25 cellular contexts compared by ENCODE assay signal in the genomic region with DNA sequence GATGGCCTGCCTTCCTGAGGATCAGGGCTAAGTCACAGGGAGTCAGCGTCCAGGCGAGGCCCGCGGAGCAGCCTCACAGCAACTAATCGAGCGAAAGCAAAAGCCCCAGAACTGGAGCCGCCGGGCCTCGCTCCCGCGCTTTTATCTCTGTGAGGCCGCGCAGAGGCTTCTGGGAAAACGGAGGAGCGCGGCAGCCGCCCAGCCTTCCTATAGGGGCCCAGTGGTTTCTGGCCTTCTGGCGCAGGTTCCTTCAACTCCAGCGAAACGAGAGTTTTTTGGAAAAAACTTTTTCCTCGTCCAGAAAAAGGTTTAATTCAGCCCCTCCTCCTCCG. TPM values are rescaled to one million over a fixed set of nuclear protein-coding genes. Genes with fewer than 3 reads are reported as not detected.
DNase-seq lines count a peak whose midpoint lies in the region; ATAC-seq and TF ChIP-seq lines count a peak whose summit lies in the region.
"Had no signal": no experiment of that assay in that cellular context is flagged by ENCODE, and none has a peak within 500 bp of the region (broad histone marks: within the 10 kb centered on the region; RNA-seq: fewer than 3 reads in every experiment).

A gene with protein sequence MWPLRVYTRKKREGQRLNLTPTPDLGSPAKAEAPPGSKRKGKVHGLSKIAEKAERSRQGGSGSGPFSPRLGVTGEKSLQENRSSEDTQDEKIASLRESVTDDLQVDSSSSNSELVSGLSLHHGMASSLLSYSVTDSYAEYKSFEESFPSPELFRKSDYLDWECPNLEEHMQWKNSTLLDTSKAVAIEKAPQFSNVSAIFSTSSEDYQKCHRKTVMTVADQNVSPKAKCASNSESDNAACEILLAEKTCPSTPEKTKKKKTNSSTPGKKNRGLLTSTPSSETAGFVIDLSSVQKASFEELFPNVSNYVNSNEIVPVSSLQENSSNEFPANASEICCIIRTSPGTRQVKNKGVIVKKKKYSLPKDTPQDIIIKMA (minus strand): TSS at position 113 of the 332 bp plus-strand sequence. CDS start 158 bp downstream, outside the sequence.

- no peaks in the 10 kb centered on the region for H3K9me3 ChIP-seq in neuronal stem cell (replicated peaks in 1 of 2; ENCODE audit: control insufficient read depth in 2 of 2, insufficient read depth in 1 of 2, low read depth in 1 of 2, low read length in 2 of 2)
- H3K9me3 ChIP-seq: A549, BE2C, Caco-2, SJSA1 had no signal

- no peak within 1 kb of the TSS for H3K4me3 ChIP-seq in neuronal stem cell (ENCODE audit: low read length in 2 of 2)
- H3K4me3 ChIP-seq: A549, SJSA1 had no signal

- ATAC-seq in left ventricle myocardium superior (no peak), WTC11 (peak; percentile 49), HG03457 (IDR thresholded peaks at IDR 0.05; ENCODE audit: unreplicated experiment) (no peak)
- no peak for ATAC-seq in activated naive CD8-positive, alpha-beta T cell treated with anti-CD3 and anti-CD28 coated beads, Interleukin-2, amount 50 U/mL, for 24 hours
- ATAC-seq: A549, HCT116, Right ventricle myocardium inferior had no signal

- H2BK15ac ChIP-seq in neuronal stem cell (ENCODE audit: low read length): no peak within 1 kb of the TSS

- no peak within 1 kb of the TSS for H3K27ac ChIP-seq in neuronal stem cell (replicated peaks; ENCODE audit: low read length)
- H3K27ac ChIP-seq: A549, SJSA1 had no signal

- no peak within 1 kb of the TSS for H2BK120ac ChIP-seq in neuronal stem cell (ENCODE audit: low read depth, low read length)

- H3K27ac Mint-ChIP-seq in WTC11: no peak within 1 kb of the TSS
- H3K27ac Mint-ChIP-seq in activated naive CD8-positive, alpha-beta T cell treated with anti-CD3 and anti-CD28 coated beads, Interleukin-2, amount 50 U/mL, for 24 hours: no peak within 1 kb of the TSS
- H3K27ac Mint-ChIP-seq: CD4-positive, alpha-beta memory T cell had no signal

- no peaks in the 10 kb centered on the region for H3K36me3 ChIP-seq in neuronal stem cell (replicated peaks in 1 of 2; ENCODE audit: control insufficient read depth in 2 of 2, insufficient read depth in 2 of 2, low read length in 2 of 2)
- H3K36me3 ChIP-seq: BE2C, SJSA1 had no signal

- H3K9me3 Mint-ChIP-seq in WTC11: no peaks in the 10 kb centered on the region
- H3K9me3 Mint-ChIP-seq in activated naive CD8-positive, alpha-beta T cell treated with anti-CD3 and anti-CD28 coated beads, Interleukin-2, amount 50 U/mL, for 24 hours: no peaks in the 10 kb centered on the region
- H3K9me3 Mint-ChIP-seq: CD4-positive, alpha-beta memory T cell had no signal

- H2AFZ ChIP-seq in neuronal stem cell (ENCODE audit: low read length): no peak within 1 kb of the TSS

- no peak within 1 kb of the TSS for H3K14ac ChIP-seq in neuronal stem cell (ENCODE audit: low read length)

- H2AK5ac ChIP-seq in neuronal stem cell (ENCODE audit: low read depth, low read length): no peak within 1 kb of the TSS

- H3K4ac ChIP-seq in neuronal stem cell (ENCODE audit: low read length): no peak within 1 kb of the TSS

- H3K36me3 Mint-ChIP-seq in WTC11: no peaks in the 10 kb centered on the region
- H3K36me3 Mint-ChIP-seq in activated naive CD8-positive, alpha-beta T cell treated with anti-CD3 and anti-CD28 coated beads, Interleukin-2, amount 50 U/mL, for 24 hours (ENCODE audit: low read depth): peaks cover 2% of the 10 kb centered on the region

- H3K18ac ChIP-seq in neuronal stem cell (ENCODE audit: low read length): peak within 1 kb of the TSS; percentile 59

- intact Hi-C loops in left ventricle myocardium superior (cut with micrococcal nuclease) (no loop called here), cardiac septum (cut with DNase I) (no loop called here)

- H3K79me1 ChIP-seq in neuronal stem cell (ENCODE audit: low read depth, low read length): no peaks in the 10 kb centered on the region

- no peak within 1 kb of the TSS for H3K23ac ChIP-seq in neuronal stem cell (ENCODE audit: low read depth, low read length, poor library complexity)

- no CpG with 5 or more reads among the region's 22 CpGs for WGBS in neuronal stem cell (ENCODE audit: extremely low coverage in 2 of 2, insufficient read length in 2 of 2, insufficient replicate concordance in 1 of 2), 2 donors

- no peak within 1 kb of the TSS for H3K9ac ChIP-seq in neuronal stem cell (ENCODE audit: low read depth, low read length, poor library complexity)

- H4K8ac ChIP-seq in neuronal stem cell (ENCODE audit: low read depth, low read length): no peak within 1 kb of the TSS

- no peaks in the 10 kb centered on the region for H3K27me3 Mint-ChIP-seq in WTC11 (ENCODE audit: low read depth)
- no peaks in the 10 kb centered on the region for H3K27me3 Mint-ChIP-seq in activated naive CD8-positive, alpha-beta T cell treated with anti-CD3 and anti-CD28 coated beads, Interleukin-2, amount 50 U/mL, for 24 hours
- H3K27me3 Mint-ChIP-seq: CD4-positive, alpha-beta memory T cell had no signal

- H2BK5ac ChIP-seq in neuronal stem cell (ENCODE audit: low read length): no peak within 1 kb of the TSS

- 0 out of 2 replicates have a peak, but pooled peaks cover 2% of the 10 kb centered on the region for H3K4me1 Mint-ChIP-seq in WTC11
- no peaks in the 10 kb centered on the region for H3K4me1 Mint-ChIP-seq in activated naive CD8-positive, alpha-beta T cell treated with anti-CD3 and anti-CD28 coated beads, Interleukin-2, amount 50 U/mL, for 24 hours
- H3K4me1 Mint-ChIP-seq: CD4-positive, alpha-beta memory T cell had no signal

- no peaks in the 10 kb centered on the region for H3K27me3 ChIP-seq in neuronal stem cell (ENCODE audit: control insufficient read depth in 3 of 3, insufficient read depth in 3 of 3, low read depth in 1 of 3, low read length in 3 of 3)
- H3K27me3 ChIP-seq: BE2C, SJSA1 had no signal

- CTCF ChIA-PET in WTC11 (lab: Charles Lee): interaction anchor here (1.3 kb wide), 1 partner anchor 356 kb away, joined by 3 read pairs; no protein-coding TSS in a partner anchor

- no peak within 1 kb of the TSS for H2BK12ac ChIP-seq in neuronal stem cell (ENCODE audit: low read length)

- no peaks in the 10 kb centered on the region for H3K4me1 ChIP-seq in neuronal stem cell (ENCODE audit: control insufficient read depth in 2 of 2, insufficient read depth in 1 of 2, low read depth in 1 of 2, low read length in 2 of 2)
- H3K4me1 ChIP-seq: A549, BE2C, Caco-2, SJSA1 had no signal

- H3K4me3 Mint-ChIP-seq in WTC11: no peak within 1 kb of the TSS
- H3K4me3 Mint-ChIP-seq in activated naive CD8-positive, alpha-beta T cell treated with anti-CD3 and anti-CD28 coated beads, Interleukin-2, amount 50 U/mL, for 24 hours: no peak within 1 kb of the TSS
- H3K4me3 Mint-ChIP-seq: CD4-positive, alpha-beta memory T cell; IgD-negative memory B cell had no signal

- H4K91ac ChIP-seq in neuronal stem cell (ENCODE audit: low read depth, low read length, poor library complexity): no peak within 1 kb of the TSS

- POLR2A ChIA-PET in WTC11 (lab: Charles Lee): no interaction called here

- no peak for TF ChIP-seq CTCF in WTC11 (IDR thresholded peaks at IDR 0.05)

- DNase-seq in left ventricle myocardium superior (peak; percentile 32), cardiac septum (ENCODE audit: low spot score) (no peak), WTC11 (ENCODE audit: low spot score) (no peak), neuronal stem cell (ENCODE audit: low spot score) (no peak), NCI-H1417 treated with DMSO at 0.1 percent for 48 hours (lab: John Stamatoyannopoulos, UW) (no peak)
- no peak for DNase-seq in activated naive CD8-positive, alpha-beta T cell treated with anti-CD3 and anti-CD28 coated beads, Interleukin-2, amount 50 U/mL, for 24 hours
- DNase-seq: BE2C; Caco-2; CD4-positive, alpha-beta memory T cell; DMS153; GOT3; Kasumi-1; NCI-H1694 treated with DMSO at 0.1 percent for 48 hours; NCI-H2081 treated with DMSO at 0.1 percent for 48 hours; NCI-H2171 treated with DMSO at 0.1 percent for 48 hours; NCI-H446; NCI-H526 treated with DMSO at 0.1 percent for 48 hours had no signal

- no peak within 1 kb of the TSS for H3K4me2 ChIP-seq in neuronal stem cell (ENCODE audit: insufficient read depth, low read length, poor library complexity, severe bottlenecking)
- H3K4me2 ChIP-seq: A549 had no signal

TF ChIP-seq in WTC11, 78 proteins besides CTCF, POLR2A, EP300 and RAD21 (continues in another document):
- TF ChIP-seq TP53 (CRISPR knock-in tag; IDR thresholded peaks at IDR 0.05): no peak
- TF ChIP-seq, protein P1, sequence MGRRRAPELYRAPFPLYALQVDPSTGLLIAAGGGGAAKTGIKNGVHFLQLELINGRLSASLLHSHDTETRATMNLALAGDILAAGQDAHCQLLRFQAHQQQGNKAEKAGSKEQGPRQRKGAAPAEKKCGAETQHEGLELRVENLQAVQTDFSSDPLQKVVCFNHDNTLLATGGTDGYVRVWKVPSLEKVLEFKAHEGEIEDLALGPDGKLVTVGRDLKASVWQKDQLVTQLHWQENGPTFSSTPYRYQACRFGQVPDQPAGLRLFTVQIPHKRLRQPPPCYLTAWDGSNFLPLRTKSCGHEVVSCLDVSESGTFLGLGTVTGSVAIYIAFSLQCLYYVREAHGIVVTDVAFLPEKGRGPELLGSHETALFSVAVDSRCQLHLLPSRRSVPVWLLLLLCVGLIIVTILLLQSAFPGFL (CRISPR knock-in tag; IDR thresholded peaks at IDR 0.05; ENCODE audit: borderline replicate concordance): no peak
- no peak for TF ChIP-seq RORB (CRISPR knock-in tag; IDR thresholded peaks at IDR 0.05)
- TF ChIP-seq, protein P2, sequence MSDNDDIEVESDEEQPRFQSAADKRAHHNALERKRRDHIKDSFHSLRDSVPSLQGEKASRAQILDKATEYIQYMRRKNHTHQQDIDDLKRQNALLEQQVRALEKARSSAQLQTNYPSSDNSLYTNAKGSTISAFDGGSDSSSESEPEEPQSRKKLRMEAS (CRISPR knock-in tag; IDR thresholded peaks at IDR 0.05): no peak
- TF ChIP-seq, protein P3, sequence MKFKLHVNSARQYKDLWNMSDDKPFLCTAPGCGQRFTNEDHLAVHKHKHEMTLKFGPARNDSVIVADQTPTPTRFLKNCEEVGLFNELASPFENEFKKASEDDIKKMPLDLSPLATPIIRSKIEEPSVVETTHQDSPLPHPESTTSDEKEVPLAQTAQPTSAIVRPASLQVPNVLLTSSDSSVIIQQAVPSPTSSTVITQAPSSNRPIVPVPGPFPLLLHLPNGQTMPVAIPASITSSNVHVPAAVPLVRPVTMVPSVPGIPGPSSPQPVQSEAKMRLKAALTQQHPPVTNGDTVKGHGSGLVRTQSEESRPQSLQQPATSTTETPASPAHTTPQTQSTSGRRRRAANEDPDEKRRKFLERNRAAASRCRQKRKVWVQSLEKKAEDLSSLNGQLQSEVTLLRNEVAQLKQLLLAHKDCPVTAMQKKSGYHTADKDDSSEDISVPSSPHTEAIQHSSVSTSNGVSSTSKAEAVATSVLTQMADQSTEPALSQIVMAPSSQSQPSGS (CRISPR knock-in tag; IDR thresholded peaks at IDR 0.05; ENCODE audit: borderline replicate concordance, low read depth): no peak
- no peak for TF ChIP-seq TCF7 (CRISPR knock-in tag; IDR thresholded peaks at IDR 0.05; ENCODE audit: low read depth)

RNA-seq across cellular contexts. Expression of the gene that starts here (rescaled TPM):
- not detected for total RNA-seq in left ventricle myocardium superior
- not detected for total RNA-seq in cardiac septum
- not detected in 3 replicates for total RNA-seq in WTC11 (2021)
- polyA plus RNA-seq in neuronal stem cell (2013, experiment 1 of 2): not detected
- polyA plus RNA-seq in neuronal stem cell (2013, experiment 2 of 2): not detected
- total RNA-seq: Caco-2, G401, MCF 10A, Right ventricle myocardium inferior, SJSA1 had no signal
- polyA plus RNA-seq: A549; CD4-positive, alpha-beta memory T cell; IgD-negative memory B cell had no signal

Comparison
In these comparisons a context has a peak if more than half of its experiments do, and no peak if none do; other contexts are left out.
1. Peak in DNase-seq in left ventricle myocardium superior; RNA of the gene not detected or under 1 TPM.
2. Peak in ATAC-seq in WTC11; RNA of the gene not detected or under 1 TPM.